In genomic region chr14:49896956-49897355, GRCh38 we compare ENCODE assay signal across 9 cellular contexts. TPM values are rescaled to one million over a fixed set of nuclear protein-coding genes. Genes with fewer than 3 reads are reported as not detected.
DNase-seq lines count a peak whose midpoint lies in the region; ATAC-seq and TF ChIP-seq lines count a peak whose summit lies in the region.
"Had no signal": no experiment of that assay in that cellular context is flagged by ENCODE, and none has a peak within 500 bp of the region (broad histone marks: within the 10 kb centered on the region; RNA-seq: fewer than 3 reads in every experiment).

No MANE protein-coding gene starts in this region.

- peak overlapping the region in 1 of 2 donors; percentile 37 for H3K27ac ChIP-seq in ascending aorta
- peak overlapping the region in 2 of 4 donors; percentile 30 to 99 for H3K27ac ChIP-seq in upper lobe of left lung
- no peak overlapping the region for H3K27ac ChIP-seq in RWPE1

- H3K27ac Mint-ChIP-seq in stimulated activated naive CD8-positive, alpha-beta T cell treated with anti-CD3 and anti-CD28 coated beads, Interleukin-15, Interleukin-2, amounts not matched to agents 100 ng/mL and 50 ng/mL, for 24 hours = peak overlapping the region; percentile 99
- peak overlapping the region; percentile 76 for H3K27ac Mint-ChIP-seq in mesothelial cell of epicardium

- H3K9me3 ChIP-seq in ascending aorta = no peaks in the 10 kb centered on the region
- H3K9me3 ChIP-seq in upper lobe of left lung = no peaks in the 10 kb centered on the region

- 53 to 68% methylated on average over 5 of the region's 5 CpGs for WGBS in upper lobe of left lung, 2 donors

- no peak for TF ChIP-seq CTCF in ascending aorta (IDR thresholded peaks at IDR 0.05)
- no peak for TF ChIP-seq CTCF in mesothelial cell of epicardium (IDR thresholded peaks at IDR 0.05; ENCODE audit: unreplicated experiment)
- TF ChIP-seq CTCF in upper lobe of left lung (IDR thresholded peaks at IDR 0.05) = no peak
- no peak for TF ChIP-seq CTCF in RWPE1 (conservative IDR thresholded peaks at IDR 0.05; ENCODE audit: low read depth)

- H3K4me3 ChIP-seq in ascending aorta (peak overlapping the region; percentile 26 to 85), upper lobe of left lung (peak overlapping the region in 2 of 4 donors; percentile 66 to 87)

- CTCF ChIA-PET in RWPE1 (lab: Yijun Ruan, JAX) = no interaction called here

- no peak for TF ChIP-seq POLR2A in upper lobe of left lung (IDR thresholded peaks at IDR 0.05)

- no peak for ATAC-seq in stimulated activated naive CD8-positive, alpha-beta T cell treated with anti-CD3 and anti-CD28 coated beads, Interleukin-15, Interleukin-2, amounts not matched to agents 100 U/mL and 50 U/mL, for 24 hours
- no peak for ATAC-seq in left colon
- ATAC-seq in upper lobe of left lung (ENCODE audit: low FRiP score in 2 of 2) = no peak

- POLR2A ChIA-PET in RWPE1 (lab: Yijun Ruan, JAX; ENCODE audit: low non-redundant PET) = no interaction called here

- H3K4me3 Mint-ChIP-seq in stimulated activated naive CD8-positive, alpha-beta T cell treated with anti-CD3 and anti-CD28 coated beads, Interleukin-15, Interleukin-2, amounts not matched to agents 100 ng/mL and 50 ng/mL, for 24 hours = peak overlapping the region; percentile 93
- H3K4me3 Mint-ChIP-seq in mesothelial cell of epicardium = peak overlapping the region; percentile 4

- H3K27me3 Mint-ChIP-seq in stimulated activated naive CD8-positive, alpha-beta T cell treated with anti-CD3 and anti-CD28 coated beads, Interleukin-15, Interleukin-2, amounts not matched to agents 100 ng/mL and 50 ng/mL, for 24 hours = no peaks in the 10 kb centered on the region
- no peaks in the 10 kb centered on the region for H3K27me3 Mint-ChIP-seq in mesothelial cell of epicardium (ENCODE audit: low read depth)

- H3K36me3 ChIP-seq in ascending aorta (peaks cover 0 to 19% of the 10 kb centered on the region in 2 donors), upper lobe of left lung (peaks cover 0 to 32% (median 6%) of the 10 kb centered on the region in 4 donors)

- H3K9me3 Mint-ChIP-seq in stimulated activated naive CD8-positive, alpha-beta T cell treated with anti-CD3 and anti-CD28 coated beads, Interleukin-15, Interleukin-2, amounts not matched to agents 100 ng/mL and 50 ng/mL, for 24 hours = no peaks in the 10 kb centered on the region
- no peaks in the 10 kb centered on the region for H3K9me3 Mint-ChIP-seq in mesothelial cell of epicardium

- H3K4me1 ChIP-seq in ascending aorta (peaks cover 0 to 34% of the 10 kb centered on the region in 2 donors), upper lobe of left lung (peaks cover 41 to 47% (median 46%) of the 10 kb centered on the region in 4 donors)

- TF ChIP-seq EP300 in upper lobe of left lung (IDR thresholded peaks at IDR 0.05) = no peak

- H3K36me3 Mint-ChIP-seq in stimulated activated naive CD8-positive, alpha-beta T cell treated with anti-CD3 and anti-CD28 coated beads, Interleukin-15, Interleukin-2, amounts not matched to agents 100 ng/mL and 50 ng/mL, for 24 hours (ENCODE audit: low read depth) = peaks cover 61% of the 10 kb centered on the region
- peaks cover 7% of the 10 kb centered on the region for H3K36me3 Mint-ChIP-seq in mesothelial cell of epicardium

- intact Hi-C loops in ascending aorta (cut with DNase I) = no loop called here
- intact Hi-C loops in left colon (cut with DNase I, micrococcal nuclease) = no loop called here

- DNase-seq in stimulated activated naive CD8-positive, alpha-beta T cell treated with anti-CD3 and anti-CD28 coated beads, Interleukin-15, Interleukin-2, amounts not matched to agents 100 U/mL and 50 U/mL, for 24 hours = no peak
- DNase-seq in ascending aorta (ENCODE audit: low spot score in 2 of 2) (no peak), mesothelial cell of epicardium (ENCODE audit: low spot score in 2 of 2, unreplicated experiment in 2 of 2) (no peak), HPDE6-E6E7 (ENCODE audit: extremely low spot score) (no peak), left colon (no peak), upper lobe of left lung (no peak), RWPE1 (ENCODE audit: low spot score) (no peak)
- DNase-seq: NCI-H2107 had no signal

- H3K27me3 ChIP-seq in ascending aorta (no peaks in the 10 kb centered on the region), upper lobe of left lung (no peaks in the 10 kb centered on the region)

- peaks cover 60% of the 10 kb centered on the region for H3K4me1 Mint-ChIP-seq in stimulated activated naive CD8-positive, alpha-beta T cell treated with anti-CD3 and anti-CD28 coated beads, Interleukin-15, Interleukin-2, amounts not matched to agents 100 ng/mL and 50 ng/mL, for 24 hours (ENCODE audit: low read depth)
- peaks cover 47% of the 10 kb centered on the region for H3K4me1 Mint-ChIP-seq in mesothelial cell of epicardium

RNA-seq across cellular contexts. Expression of gene ARF6, which starts 4.1 kb away (rescaled TPM):
- total RNA-seq in ascending aorta (31.5 TPM), mesothelial cell of epicardium (33.7 to 36.0 TPM (median 34.0 TPM) in 3 replicates), left colon (100 to 1,000 TPM; 131 to 161 TPM), upper lobe of left lung (10 to 100 TPM; 21.0 to 81.8 (median 61.0) TPM)

RNA-seq across cellular contexts. Expression of gene NEMF, which starts 44.4 kb away (rescaled TPM):
- 14.6 TPM for total RNA-seq in ascending aorta
- total RNA-seq in mesothelial cell of epicardium = 83.5 to 94.9 TPM (median 91.2 TPM) in 3 replicates
- total RNA-seq in left colon = 10 to 100 TPM; 53.2 to 62.1 TPM
- 100 to 1,000 TPM in 2 of 6 donors, 10 to 100 TPM in 4; 47.9 to 293 (median 73.7) TPM for total RNA-seq in upper lobe of left lung
